14 cellular contexts compared by ENCODE assay signal in genomic region chr9:137462396-137463193, GRCh38. TPM values are rescaled to one million over a fixed set of nuclear protein-coding genes. Genes with fewer than 3 reads are reported as not detected.
DNase-seq lines count a peak whose midpoint lies in the region; ATAC-seq and TF ChIP-seq lines count a peak whose summit lies in the region.
"Had no signal": no experiment of that assay in that cellular context is flagged by ENCODE, and none has a peak within 500 bp of the region (broad histone marks: within the 10 kb centered on the region; RNA-seq: fewer than 3 reads in every experiment).

No MANE protein-coding gene starts in this region.

- peak overlapping the region; percentile 97 for H3K27ac Mint-ChIP-seq in CD8-positive, alpha-beta T cell
- H3K27ac Mint-ChIP-seq in T-cell = peak overlapping the region; percentile 77 to 92
- H3K27ac Mint-ChIP-seq: activated naive CD4-positive, alpha-beta T cell treated with anti-CD3 and anti-CD28 coated beads, Interleukin-2, amount 50 U/mL, for 72 hours had no signal

- CTCF ChIA-PET in CD8-positive, alpha-beta T cell (lab: Charles Lee) = interaction anchor here (1.1 kb wide), 1 partner anchor 9 kb away, joined by 3 read pairs; no protein-coding TSS in a partner anchor
- CTCF ChIA-PET in T-cell (lab: Charles Lee) (no interaction called here), A673 (lab: Charles Lee) (no interaction called here)

- POLR2A ChIA-PET in CD8-positive, alpha-beta T cell (lab: Charles Lee) = interaction anchor here (0.7 kb wide), 1 partner anchor 471 kb away, joined by 4 read pairs; no protein-coding TSS in a partner anchor
- POLR2A ChIA-PET in T-cell (lab: Charles Lee) (no interaction called here), A673 (lab: Charles Lee; ENCODE audit: low non-redundant PET) (no interaction called here)

- no peaks in the 10 kb centered on the region for H3K27me3 ChIP-seq in BE2C
- H3K27me3 ChIP-seq in CD8-positive, alpha-beta T cell (ENCODE audit: insufficient read depth, low read length) = no peaks in the 10 kb centered on the region
- peaks cover 0 to 27% of the 10 kb centered on the region in 2 donors for H3K27me3 ChIP-seq in left lung
- no peaks in the 10 kb centered on the region for H3K27me3 ChIP-seq in testis
- H3K27me3 ChIP-seq in A673 (replicated peaks; ENCODE audit: insufficient read depth, low read depth, low read length, poor library complexity) = no peaks in the 10 kb centered on the region

- H3K4me1 ChIP-seq in BE2C (peaks cover 10% of the 10 kb centered on the region), left lung (peaks cover 11 to 24% of the 10 kb centered on the region in 2 donors), testis (peaks cover 21% of the 10 kb centered on the region), A673 (ENCODE audit: insufficient read depth, low read length, poor library complexity, severe bottlenecking) (peaks cover 13% of the 10 kb centered on the region)
- peaks cover 58% of the 10 kb centered on the region for H3K4me1 ChIP-seq in CD8-positive, alpha-beta T cell (ENCODE audit: insufficient read depth, low read length)

- no peaks in the 10 kb centered on the region for H3K9me3 Mint-ChIP-seq in CD8-positive, alpha-beta T cell
- no peaks in the 10 kb centered on the region for H3K9me3 Mint-ChIP-seq in T-cell
- H3K9me3 Mint-ChIP-seq: activated naive CD4-positive, alpha-beta T cell treated with anti-CD3 and anti-CD28 coated beads, Interleukin-2, amount 50 U/mL, for 72 hours had no signal

- TF ChIP-seq CTCF in BE2C (IDR thresholded peaks at IDR 0.05; ENCODE audit: low read depth, low read length) = no peak
- TF ChIP-seq CTCF in CD8-positive, alpha-beta T cell (IDR thresholded peaks at IDR 0.05) = no peak
- TF ChIP-seq CTCF in left lung (IDR thresholded peaks at IDR 0.05) = no peak
- no peak for TF ChIP-seq CTCF in testis (IDR thresholded peaks at IDR 0.05)
- no peak for TF ChIP-seq CTCF in A673 (conservative IDR thresholded peaks at IDR 0.05; ENCODE audit: low read depth, low read length)

- peak overlapping the region; percentile 98 for H3K27ac ChIP-seq in CD8-positive, alpha-beta T cell (ENCODE audit: low read depth, low read length)
- no peak overlapping the region for H3K27ac ChIP-seq in left lung
- H3K27ac ChIP-seq in testis = no peak overlapping the region
- no peak overlapping the region for H3K27ac ChIP-seq in A673 (ENCODE audit: low read depth, low read length, poor library complexity, severe bottlenecking)

- no peaks in the 10 kb centered on the region for H3K9me3 ChIP-seq in BE2C
- H3K9me3 ChIP-seq in CD8-positive, alpha-beta T cell (ENCODE audit: low read length) = no peaks in the 10 kb centered on the region
- no peaks in the 10 kb centered on the region for H3K9me3 ChIP-seq in left lung
- H3K9me3 ChIP-seq in testis = no peaks in the 10 kb centered on the region
- H3K9me3 ChIP-seq in A673 (ENCODE audit: low read depth, low read length, poor library complexity, severe bottlenecking) = no peaks in the 10 kb centered on the region
- H3K9me3 ChIP-seq: Caco-2 had no signal

- no peaks in the 10 kb centered on the region for H3K27me3 Mint-ChIP-seq in CD8-positive, alpha-beta T cell (ENCODE audit: low read depth)
- no peaks in the 10 kb centered on the region for H3K27me3 Mint-ChIP-seq in T-cell

- H3K4me3 ChIP-seq in BE2C (ENCODE audit: low read depth, low read length) (no peak overlapping the region), left lung (no peak overlapping the region), testis (no peak overlapping the region), A673 (ENCODE audit: low read depth, low read length, poor library complexity, severe bottlenecking) (no peak overlapping the region)
- H3K4me3 ChIP-seq in CD8-positive, alpha-beta T cell (ENCODE audit: low read depth, low read length) = peak overlapping the region; percentile 78

- BruUV-seq in A673 (replicated peaks; lab: Mats Ljungman, UMichigan) = no TSS peak

- no peaks in the 10 kb centered on the region for H3K36me3 Mint-ChIP-seq in CD8-positive, alpha-beta T cell
- no peaks in the 10 kb centered on the region for H3K36me3 Mint-ChIP-seq in T-cell
- H3K36me3 Mint-ChIP-seq: activated naive CD4-positive, alpha-beta T cell treated with anti-CD3 and anti-CD28 coated beads, Interleukin-2, amount 50 U/mL, for 72 hours had no signal

- ATAC-seq in CD8-positive, alpha-beta T cell = no peak
- no peak for ATAC-seq in T-cell (replicated peaks in 1 of 4)
- no peak for ATAC-seq in left lung
- ATAC-seq: Right ventricle myocardium inferior had no signal

- peak; percentile 11 for DNase-seq in BE2C
- peak in 1 of 7 experiments; percentile 12 for DNase-seq in CD8-positive, alpha-beta T cell
- DNase-seq in T-cell = peak in 1 of 34 experiments; percentile 9
- peak; percentile 22 to 78 for DNase-seq in left lung
- no peak for DNase-seq in testis
- no peak for DNase-seq in activated gamma-delta T cell treated with Interleukin-2 at 50 U/mL for 16 hours
- DNase-seq in GM19238 (ENCODE audit: insufficient read length, low spot score) = no peak
- DNase-seq in A673 (ENCODE audit: low spot score) = no peak
- DNase-seq: NCI-H510A treated with DMSO at 0.1 percent for 48 hours had no signal

- peak overlapping the region; percentile 35 for H3K4me3 Mint-ChIP-seq in CD8-positive, alpha-beta T cell
- H3K4me3 Mint-ChIP-seq in T-cell = peak overlapping the region; percentile 21 to 72 (median 43)

- 78 to 83% methylated on average over 16 to 29 of the region's 30 CpGs for WGBS in testis, 2 donors

- peaks cover 30% of the 10 kb centered on the region for H3K4me1 Mint-ChIP-seq in CD8-positive, alpha-beta T cell (ENCODE audit: low read depth)
- H3K4me1 Mint-ChIP-seq in T-cell = peaks cover 23 to 27% (median 23%) of the 10 kb centered on the region in 3 donors

- intact Hi-C loops in CD8-positive, alpha-beta T cell (cut with DNase I, micrococcal nuclease) = loop anchor here (1.0 to 5.0 kb wide), 5 partner anchors 12 to 222 kb away; partner anchors contain the start of genes ARRDC1 (in 1 of the 2), MRPL41 (in 1 of the 2), NRARP (in 1 of the 2) and PNPLA7 (in 1 of the 2)
- intact Hi-C loops in left lung (cut with DNase I) = no loop called here
- intact Hi-C loops in testis (cut with DNase I; ENCODE audit: low total_unique reads) = no loop called here
- intact Hi-C loops in A673 (cut with micrococcal nuclease; ENCODE audit: unreplicated experiment) = no loop called here

- TF ChIP-seq POLR2A in testis (IDR thresholded peaks at IDR 0.05) = no peak

- H3K36me3 ChIP-seq in BE2C (peaks cover 10% of the 10 kb centered on the region), left lung (no peaks in the 10 kb centered on the region), testis (ENCODE audit: low read depth, missing control alignments) (no peaks in the 10 kb centered on the region), A673 (ENCODE audit: insufficient read depth, low read length, poor library complexity, severe bottlenecking) (no peaks in the 10 kb centered on the region)
- H3K36me3 ChIP-seq in CD8-positive, alpha-beta T cell (ENCODE audit: insufficient read depth, low read length) = no peaks in the 10 kb centered on the region

RNA-seq across cellular contexts. Expression of gene NSMF, which starts 3.5 kb away (rescaled TPM):
- polyA plus RNA-seq in BE2C (2012; ENCODE audit: insufficient read depth, insufficient read length, low read depth) = 457 TPM
- 10 to 100 TPM; 82.8 to 87.2 TPM for total RNA-seq in CD8-positive, alpha-beta T cell
- total RNA-seq in T-cell (10 to 100 TPM; 40.5 to 89.5 (median 51.7) TPM), left lung (10 to 100 TPM; 29.5 to 31.4 TPM), testis (100 to 1,000 TPM in 1 of 2 donors, 10 to 100 TPM in 1; 81.7 to 105 TPM), A673 (2021) (52.7 and 54.9 TPM in 2 replicates)
- 42.5 TPM for polyA plus RNA-seq in testis (ENCODE audit: insufficient read depth, low read depth, low replicate concordance)

RNA-seq across cellular contexts. Expression of gene ENTPD8, which starts 21.4 kb away (rescaled TPM):
- 0.20 TPM for polyA plus RNA-seq in BE2C (2012; ENCODE audit: insufficient read depth, insufficient read length, low read depth)
- total RNA-seq in CD8-positive, alpha-beta T cell = not detected
- total RNA-seq in T-cell (not detected), left lung (under 1 TPM in 1 of 2 donors, not detected in 1; 0.15 TPM), testis (1 to 10 TPM; 2.0 to 2.2 TPM), A673 (2021) (not detected in 2 replicates)
- polyA plus RNA-seq in testis (ENCODE audit: insufficient read depth, low read depth, low replicate concordance) = 0.37 TPM
- total RNA-seq: activated naive CD4-positive, alpha-beta T cell treated with anti-CD3 and anti-CD28 coated beads, Interleukin-2, amount 50 U/mL, for 72 hours; Right ventricle myocardium inferior; temporal lobe had no signal
- polyA plus RNA-seq: fibroblast of lung had no signal

RNA-seq across cellular contexts. Expression of gene NOXA1, which starts 39.4 kb away (rescaled TPM):
- not detected for polyA plus RNA-seq in BE2C (2012; ENCODE audit: insufficient read depth, insufficient read length, low read depth)
- 1 to 10 TPM; 2.4 to 2.7 TPM for total RNA-seq in CD8-positive, alpha-beta T cell
- total RNA-seq in T-cell = 10 to 100 TPM in 2 of 5 donors, 1 to 10 TPM in 3; 6.4 to 11.7 (median 8.1) TPM
- 1 to 10 TPM; 6.1 to 8.7 TPM for total RNA-seq in left lung
- 1 to 10 TPM; 4.6 to 8.0 TPM for total RNA-seq in testis
- 2.5 TPM for polyA plus RNA-seq in testis (ENCODE audit: insufficient read depth, low read depth, low replicate concordance)
- 0.28 and 0.79 TPM in 2 replicates for total RNA-seq in A673 (2021)

RNA-seq across cellular contexts. Expression of gene EXD3, which starts 39.6 kb away (rescaled TPM):
- 22.0 TPM for polyA plus RNA-seq in BE2C (2012; ENCODE audit: insufficient read depth, insufficient read length, low read depth)
- total RNA-seq in CD8-positive, alpha-beta T cell = 10 to 100 TPM in 1 of 2 experiments, 1 to 10 TPM in 1; 9.1 to 11.0 TPM
- total RNA-seq in T-cell = 10 to 100 TPM; 18.5 to 43.8 (median 38.0) TPM
- total RNA-seq in left lung = 10 to 100 TPM; 13.7 to 21.8 TPM
- total RNA-seq in testis = 10 to 100 TPM; 15.5 to 24.5 TPM
- polyA plus RNA-seq in testis (ENCODE audit: insufficient read depth, low read depth, low replicate concordance) = 8.9 TPM
- 6.3 and 9.4 TPM in 2 replicates for total RNA-seq in A673 (2021)

Comparison
In these comparisons a context has a peak if more than half of its experiments do, and no peak if none do; other contexts are left out.
1. DNase-seq: peak in BE2C (single experiment) and left lung (2 of 2); none in testis (single experiment), activated gamma-delta T cell treated with Interleukin-2 at 50 U/mL for 16 hours (single experiment), GM19238 (single experiment) and A673 (single experiment).
2. intact Hi-C loops: an anchor here in CD8-positive, alpha-beta T cell (1.0 to 5.0 kb wide); none called in left lung, testis and A673.